ENCODE assay signal across 19 cellular contexts in the genomic region with DNA sequence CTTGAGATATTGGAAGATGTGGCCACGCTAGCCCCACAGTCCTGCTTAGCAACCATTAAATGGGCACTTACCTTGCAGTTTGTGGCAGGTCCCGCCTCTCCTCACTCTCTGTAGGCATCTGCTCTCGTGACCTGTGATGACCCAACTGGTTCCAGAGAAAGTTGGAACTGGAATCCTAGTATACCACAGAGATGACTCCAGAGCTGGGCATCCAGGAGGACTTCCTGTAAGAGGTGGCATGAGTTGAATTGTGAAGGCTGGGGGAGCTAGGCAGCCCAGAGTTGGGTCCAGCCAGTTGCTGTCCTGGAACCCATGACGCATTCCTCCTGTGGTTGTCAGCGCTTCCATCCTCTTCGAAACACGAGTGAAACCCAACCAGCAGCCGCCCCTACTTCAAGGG. TPM values are rescaled to one million over a fixed set of nuclear protein-coding genes. Genes with fewer than 3 reads are reported as not detected.
DNase-seq lines count a peak whose midpoint lies in the region; ATAC-seq, FAIRE-seq and TF ChIP-seq lines count a peak whose summit lies in the region.
"Had no signal": no experiment of that assay in that cellular context is flagged by ENCODE, and none has a peak within 500 bp of the region (broad histone marks: within the 10 kb centered on the region; RNA-seq: fewer than 3 reads in every experiment).

No MANE protein-coding gene starts in this region.

- TF ChIP-seq RAD21 in K562 (CRISPR knock-in tag; conservative IDR thresholded peaks at IDR 0.05 in 1 of 2, IDR thresholded peaks at IDR 0.05 in 1 of 2): no peak

- peaks cover 6 to 16% (median 10%) of the 10 kb centered on the region in 4 donors for H3K4me1 Mint-ChIP-seq in naive thymus-derived CD8-positive, alpha-beta T cell
- peaks cover 17% of the 10 kb centered on the region for H3K4me1 Mint-ChIP-seq in stimulated activated effector memory CD8-positive, alpha-beta T cell treated with anti-CD3 and anti-CD28 coated beads, Interleukin-12 subunit alpha, Interleukin-12 subunit beta, amount 100 ng/mL, for 72 hours

- in situ Hi-C loops in K562 (cut with MboI): no loop called here

- H3K36me3 ChIP-seq in left ventricle myocardium inferior (no peaks in the 10 kb centered on the region), K562 (ENCODE audit: control insufficient read depth, insufficient read depth, low read length) (no peaks in the 10 kb centered on the region)
- H3K36me3 ChIP-seq: Peyer's patch had no signal

- no peak for TF ChIP-seq CTCF in left ventricle myocardium inferior (IDR thresholded peaks at IDR 0.05; ENCODE audit: borderline replicate concordance)
- no peak for TF ChIP-seq CTCF in K562 (IDR thresholded peaks at IDR 0.05 in 2 of 3, conservative IDR thresholded peaks at IDR 0.05 in 1 of 3; ENCODE audit: insufficient read depth in 2 of 3, low read depth in 1 of 3, low read length in 3 of 3)
- TF ChIP-seq CTCF in dorsolateral prefrontal cortex (IDR thresholded peaks at IDR 0.05 in 54 of 56, conservative IDR thresholded peaks at IDR 0.05 in 2 of 56; ENCODE audit: low read depth in 1 of 56, partially characterized antibody in 56 of 56): no peak

- H3K27me3 ChIP-seq in left ventricle myocardium inferior (ENCODE audit: low read depth): peaks cover 98% of the 10 kb centered on the region
- H3K27me3 ChIP-seq in K562 (ENCODE audit: control insufficient read depth in 2 of 2, insufficient read depth in 2 of 2, low read length in 2 of 2): peaks cover 20 to 87% of the 10 kb centered on the region in 2 experiments; a peak in 3 of 5 replicates
- peaks cover 0 to 32% (median 12%) of the 10 kb centered on the region in 45 donors for H3K27me3 ChIP-seq in dorsolateral prefrontal cortex
- H3K27me3 ChIP-seq: Peyer's patch had no signal

- H3K27me3 Mint-ChIP-seq in naive thymus-derived CD8-positive, alpha-beta T cell: peaks cover 33 to 73% (median 62%) of the 10 kb centered on the region in 5 donors

- H3K4me3 Mint-ChIP-seq in naive thymus-derived CD8-positive, alpha-beta T cell: peak overlapping the region in 7 of 10 donors; percentile 42 to 82 (median 50)
- peak overlapping the region; percentile 26 for H3K4me3 Mint-ChIP-seq in stimulated activated effector memory CD8-positive, alpha-beta T cell treated with anti-CD3 and anti-CD28 coated beads, Interleukin-12 subunit alpha, Interleukin-12 subunit beta, amount 100 ng/mL, for 72 hours

- ATAC-seq in Right ventricle myocardium superior (ENCODE audit: poor library complexity) (no peak), K562 (no peak)
- no peak for ATAC-seq in naive thymus-derived CD8-positive, alpha-beta T cell
- ATAC-seq in stimulated activated effector memory CD8-positive, alpha-beta T cell treated with anti-CD3 and anti-CD28 coated beads, Interleukin-12 subunit alpha, Interleukin-12 subunit beta, amount 100 ng/mL, for 72 hours: no peak

- H3K27ac Mint-ChIP-seq in naive thymus-derived CD8-positive, alpha-beta T cell: no peak overlapping the region
- H3K27ac Mint-ChIP-seq in stimulated activated effector memory CD8-positive, alpha-beta T cell treated with anti-CD3 and anti-CD28 coated beads, Interleukin-12 subunit alpha, Interleukin-12 subunit beta, amount 100 ng/mL, for 72 hours: no peak overlapping the region

- no peak overlapping the region for H3K9ac ChIP-seq in K562 (ENCODE audit: insufficient read depth in 1 of 2, low read depth in 2 of 2, low read length in 2 of 2)

- intact Hi-C loops in Right ventricle myocardium superior (cut with DNase I) (no loop called here), left ventricle myocardium inferior (cut with micrococcal nuclease) (no loop called here), K562 (cut with micrococcal nuclease) (no loop called here), dorsolateral prefrontal cortex (cut with DNase I) (loop anchor here (5.0 to 10.0 kb wide), 3 partner anchors 145 to 182 kb away; no protein-coding TSS in a partner anchor)

- no peaks in the 10 kb centered on the region for H3K79me2 ChIP-seq in K562 (ENCODE audit: control insufficient read depth, insufficient read depth, low read length)

- POLR2A ChIA-PET in K562 (lab: Yijun Ruan, JAX): interaction anchor here (0.5 to 0.9 kb wide), 2 partner anchors 344 to 1151 kb away, joined by 3 read pairs; no protein-coding TSS in a partner anchor
- POLR2A ChIA-PET in naive thymus-derived CD8-positive, alpha-beta T cell (lab: Charles Lee): no interaction called here

- H3K4me1 ChIP-seq in left ventricle myocardium inferior: peaks cover 21% of the 10 kb centered on the region
- H3K4me1 ChIP-seq in K562 (replicated peaks in 1 of 2; ENCODE audit: control insufficient read depth in 2 of 2, insufficient read depth in 2 of 2, low read length in 2 of 2): peaks cover 0 to 19% of the 10 kb centered on the region in 2 experiments; a peak in 2 of 5 replicates

- H4K20me1 ChIP-seq in K562 (replicated peaks; ENCODE audit: control insufficient read depth, insufficient read depth, low read length): peaks cover 13% of the 10 kb centered on the region; the same call in 1 of the 2 replicates

- FAIRE-seq in K562 (lab: Jason Lieb, UNC): no peak
- FAIRE-seq: G401.6, GM12891 had no signal

- no peaks in the 10 kb centered on the region for H3K9me1 ChIP-seq in K562 (ENCODE audit: control insufficient read depth, insufficient read depth, low read length)

- TF ChIP-seq POLR2A in K562 (conservative IDR thresholded peaks at IDR 0.05): no peak

- H3K9me3 Mint-ChIP-seq in naive thymus-derived CD8-positive, alpha-beta T cell: no peaks in the 10 kb centered on the region
- H3K9me3 Mint-ChIP-seq in stimulated activated effector memory CD8-positive, alpha-beta T cell treated with anti-CD3 and anti-CD28 coated beads, Interleukin-12 subunit alpha, Interleukin-12 subunit beta, amount 100 ng/mL, for 72 hours: no peaks in the 10 kb centered on the region
- H3K9me3 Mint-ChIP-seq: IgD-negative memory B cell had no signal

- H3K4me2 ChIP-seq in K562 (ENCODE audit: insufficient read depth, low read length): no peak overlapping the region

- WGBS in K562 (ENCODE audit: insufficient coverage, low coverage, missing lambda C conversion rate): 6% methylated on average over 8 of the region's 8 CpGs

- H3K4me3 ChIP-seq in left ventricle myocardium inferior (no peak overlapping the region), K562 (no peak overlapping the region), dorsolateral prefrontal cortex (no peak overlapping the region)
- H3K4me3 ChIP-seq: Peyer's patch had no signal

- no peak overlapping the region for H2AFZ ChIP-seq in K562 (ENCODE audit: low read depth, low read length)

- DNase-seq in Right ventricle myocardium superior: peak; percentile 14
- no peak for DNase-seq in left ventricle myocardium inferior
- no peak for DNase-seq in K562 (ENCODE audit: extremely low read depth in 1 of 4, low spot score in 3 of 4)
- DNase-seq in naive thymus-derived CD8-positive, alpha-beta T cell: no peak
- no peak for DNase-seq in stimulated activated effector memory CD8-positive, alpha-beta T cell treated with anti-CD3 and anti-CD28 coated beads, Interleukin-12 subunit alpha, Interleukin-12 subunit beta, amount 100 ng/mL, for 72 hours (ENCODE audit: low spot score in 2 of 2)
- DNase-seq in DMS79 (lab: John Stamatoyannopoulos, UW): no peak
- no peak for DNase-seq in HuH-7.5 (ENCODE audit: low spot score)
- no peak for DNase-seq in dorsolateral prefrontal cortex
- DNase-seq: DMS53, HCEC 1CT, NCI-H1417, NCI-H1930, NCI-H2171, NCI-H446 treated with DMSO at 0.1 percent for 48 hours, NCI-H82, Peyer's patch had no signal

- no peak for TF ChIP-seq EP300 in K562 (IDR thresholded peaks at IDR 0.05; ENCODE audit: low read length)

- no TSS peak for BruUV-seq in K562 (replicated peaks; lab: Mats Ljungman, UMichigan)

- CTCF ChIA-PET in K562 (lab: Yijun Ruan, JAX; ENCODE audit: low intra/inter-chr PET ratio): no interaction called here

- H3K27ac ChIP-seq in left ventricle myocardium inferior (replicated peaks): no peak overlapping the region
- H3K27ac ChIP-seq in K562 (ENCODE audit: extremely low read depth, low read depth, low read length): no peak overlapping the region
- no peak overlapping the region for H3K27ac ChIP-seq in dorsolateral prefrontal cortex

- peaks cover 0 to 3% (median 0%) of the 10 kb centered on the region in 3 donors for H3K36me3 Mint-ChIP-seq in naive thymus-derived CD8-positive, alpha-beta T cell
- no peaks in the 10 kb centered on the region for H3K36me3 Mint-ChIP-seq in stimulated activated effector memory CD8-positive, alpha-beta T cell treated with anti-CD3 and anti-CD28 coated beads, Interleukin-12 subunit alpha, Interleukin-12 subunit beta, amount 100 ng/mL, for 72 hours
- H3K36me3 Mint-ChIP-seq: IgD-negative memory B cell had no signal

- H3K9me3 ChIP-seq in left ventricle myocardium inferior (replicated peaks) (no peaks in the 10 kb centered on the region), K562 (replicated peaks; ENCODE audit: control insufficient read depth, insufficient read depth, low read depth, low read length) (no peaks in the 10 kb centered on the region)
- H3K9me3 ChIP-seq: Peyer's patch had no signal

TF ChIP-seq in K562, 482 proteins besides CTCF, POLR2A, EP300 and RAD21:
- TF ChIP-seq KHSRP (IDR thresholded peaks at IDR 0.05) (no peak), ZFP36 (IDR thresholded peaks at IDR 0.05; ENCODE audit: low read depth, low read length, partially characterized antibody) (peak; percentile 84), RBM25 (IDR thresholded peaks at IDR 0.05; ENCODE audit: low read depth, low read length, severe bottlenecking) (peak; percentile 62)
TF ChIP-seq in K562: peak in this region for 2.

RNA-seq across cellular contexts. Expression of gene ADAMTS2, which starts 1.6 kb away (rescaled TPM):
- 3.6 TPM for total RNA-seq in Right ventricle myocardium superior
- total RNA-seq in left ventricle myocardium inferior: 4.6 TPM
- total RNA-seq in K562 (2011; cell fraction: chromatin; rRNA removed; ENCODE audit: low replicate concordance): not detected in 2 replicates
- total RNA-seq in K562 (2011; cell fraction: nucleolus; rRNA removed): not detected in 2 replicates
- not detected in 2 replicates for total RNA-seq in K562 (2011; cell fraction: nucleoplasm; rRNA removed)
- total RNA-seq in K562 (2014; rRNA removed): not detected in 2 replicates
- total RNA-seq in K562 (2014; rRNA removed; fragmentation: Illumina TruSeq; extraction: Trizol): not detected in 2 replicates
- not detected in 2 replicates for total RNA-seq in K562 (2015; rRNA removed; fragmentation: Illumina TruSeq; extraction: Trizol)
- total RNA-seq in K562 (2021): 0.07 TPM in 1 of 2 replicates, not detected in the other
- polyA plus RNA-seq in K562 (2011; rRNA removed): not detected in 2 replicates
- 0.04 and 0.06 TPM in 2 replicates for polyA plus RNA-seq in K562 (2011; cell fraction: cytosol; rRNA removed)
- not detected in 2 replicates for polyA plus RNA-seq in K562 (2011; cell fraction: nucleus; rRNA removed)
- polyA plus RNA-seq in K562 (2012): not detected in 2 replicates
- not detected in 2 replicates for polyA plus RNA-seq in K562 (2014; fragmentation: Illumina TruSeq; extraction: Trizol)
- not detected for polyA plus RNA-seq in K562 (2014; fragmentation: Nextera tagmentation; extraction: Ambion mirVana)
- not detected in 2 replicates for polyA plus RNA-seq in K562 (2014; rRNA removed)
- polyA minus RNA-seq in K562 (2011; rRNA and poly(A)+ RNA removed): not detected in 2 replicates
- not detected in 2 replicates for polyA minus RNA-seq in K562 (2011; cell fraction: cytosol; rRNA and poly(A)+ RNA removed)
- polyA minus RNA-seq in K562 (2011; cell fraction: nucleus; rRNA and poly(A)+ RNA removed): not detected in 2 replicates
- not detected for total RNA-seq in naive thymus-derived CD8-positive, alpha-beta T cell
- under 1 TPM in 1 of 3 donors, not detected in 2; 0.02 TPM for polyA plus RNA-seq in naive thymus-derived CD8-positive, alpha-beta T cell
- 10 to 100 TPM in 51 of 120 experiments, 1 to 10 TPM in 69; 2.8 to 27.6 (median 9.1) TPM for total RNA-seq in dorsolateral prefrontal cortex
- polyA plus RNA-seq: IgD-negative memory B cell had no signal

Comparison
In these comparisons a context has a peak if more than half of its experiments do, and no peak if none do; other contexts are left out.
1. intact Hi-C loops: an anchor here in dorsolateral prefrontal cortex (5.0 to 10.0 kb wide); none called in Right ventricle myocardium superior, left ventricle myocardium inferior and K562.